In the genomic region with DNA sequence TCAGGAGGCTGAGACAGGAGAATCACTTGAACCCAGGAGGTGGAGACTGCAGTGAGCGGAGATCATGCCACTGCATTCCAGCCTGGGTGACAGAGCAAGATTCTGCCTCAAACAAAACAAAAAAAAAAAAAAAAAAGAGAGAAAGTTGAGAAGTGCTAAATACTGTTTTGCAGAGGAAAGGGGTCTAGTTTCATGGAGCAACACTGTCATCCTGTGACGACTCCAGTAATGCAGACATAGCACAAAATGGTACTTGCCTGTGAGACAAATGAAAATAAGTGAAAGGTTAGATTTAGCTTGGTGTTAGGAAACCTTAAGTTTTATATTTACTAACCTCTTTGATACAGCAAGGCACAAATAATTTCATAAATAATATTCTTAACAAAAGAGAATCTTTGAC, we compare ENCODE assay signal across 1 cellular context.
TF ChIP-seq lines count a peak whose summit lies in the region.

No MANE protein-coding gene starts in this region.

TF ChIP-seq in GM23338, 12 proteins besides CTCF, POLR2A, EP300 and RAD21 (continued from another document):
- TF ChIP-seq POLR2AphosphoS5 (IDR thresholded peaks at IDR 0.05; ENCODE audit: low read depth) = no peak
- TF ChIP-seq CREB1 (CRISPR knock-in tag; IDR thresholded peaks at IDR 0.05; ENCODE audit: low read depth) = no peak
